Comparison of ENCODE assay signal across 8 cellular contexts in genomic region chr2:199979841-199980628, GRCh38. TPM values are rescaled to one million over a fixed set of nuclear protein-coding genes. Genes with fewer than 3 reads are reported as not detected.
A peak's percentile ranks its signal among the peaks of the same experiment; 100 is the strongest.
DNase-seq lines count a peak whose midpoint lies in the region; ATAC-seq and TF ChIP-seq lines count a peak whose summit lies in the region.

No MANE protein-coding gene starts in this region.

- H2AFZ ChIP-seq in GM23248, result peak overlapping the region; percentile 87

- intact Hi-C loops in Caco-2 (cut with micrococcal nuclease; ENCODE audit: unreplicated experiment) (loop anchor here (1.0 to 5.0 kb wide), 6 partner anchors 241 to 501 kb away; no protein-coding TSS in a partner anchor), activated B cell treated with CpG ODN at 0.5 μM for 24 hours (cut with micrococcal nuclease) (loop anchor here (1.0 to 5.0 kb wide), 4 partner anchors 491 to 723 kb away; no protein-coding TSS in a partner anchor)

- CTCF ChIA-PET in Caco-2 (lab: Charles Lee) (interaction anchor here (0.6 to 1.4 kb wide), 4 partner anchors 131 to 503 kb away, joined by 3 to 5 read pairs (median 3); no protein-coding TSS in a partner anchor), activated B cell treated with CpG ODN at 0.5 μM for 24 hours (lab: Charles Lee) (interaction anchor here (0.7 to 1.9 kb wide), 10 partner anchors 420 to 1687 kb away, joined by 3 to 16 read pairs (median 5); no protein-coding TSS in a partner anchor)

- WGBS in GM23248 (ENCODE audit: low coverage in 1 of 2, low lambda C conversion rate in 2 of 2, missing lambda C conversion rate in 2 of 2), 2 experiments, result 9 to 10% methylated on average over 12 of the region's 12 CpGs

- H3K27me3 Mint-ChIP-seq in Caco-2 (ENCODE audit: insufficient read depth, unreplicated experiment), result no peaks in the 10 kb centered on the region
- no peaks in the 10 kb centered on the region for H3K27me3 Mint-ChIP-seq in activated B cell treated with CpG ODN at 0.5 μM for 24 hours

- no TSS peak for BruUV-seq in Caco-2 (replicated peaks; lab: Mats Ljungman, UMichigan)

- POLR2A ChIA-PET in Caco-2 (lab: Charles Lee) (no interaction called here), activated B cell treated with CpG ODN at 0.5 μM for 24 hours (lab: Charles Lee) (no interaction called here)

- H3K9me2 ChIP-seq in GM23248 (ENCODE audit: insufficient read depth), result no peaks in the 10 kb centered on the region

- H3K4me3 ChIP-seq in Caco-2 (ENCODE audit: low read depth, low read length), result no peak overlapping the region
- peak overlapping the region; percentile 58 for H3K4me3 ChIP-seq in GM23248

- peak; percentile 76 to 83 for DNase-seq in Caco-2
- DNase-seq in GM23248, result peak; percentile 90
- peak; percentile 87 for DNase-seq in NCI-H2227 (lab: John Stamatoyannopoulos, UW; ENCODE audit: unreplicated experiment)
- peak; percentile 51 for DNase-seq in activated B cell treated with CpG ODN at 0.5 μM for 24 hours
- peak; percentile 62 for DNase-seq in central memory CD4-positive, alpha-beta T cell
- DNase-seq in kidney tubule cell (ENCODE audit: low spot score), result peak; percentile 82
- peak; percentile 71 to 86 (median 75) for DNase-seq in stimulated activated CD4-positive, alpha-beta T cell treated with anti-CD3 and anti-CD28 coated beads, Interleukin-1b, Interleukin-23, amount 100 ng/mL, for 24 hours (ENCODE audit: low read depth in 4 of 4, low spot score in 1 of 4)

- peak overlapping the region; percentile 55 for H3K9ac ChIP-seq in GM23248

- no peak overlapping the region for H3K27ac Mint-ChIP-seq in Caco-2 (ENCODE audit: unreplicated experiment)
- H3K27ac Mint-ChIP-seq in activated B cell treated with CpG ODN at 0.5 μM for 24 hours, result no peak overlapping the region

- H3K9me3 Mint-ChIP-seq in Caco-2 (ENCODE audit: unreplicated experiment) (peaks cover 9% of the 10 kb centered on the region), activated B cell treated with CpG ODN at 0.5 μM for 24 hours (no peaks in the 10 kb centered on the region)

- H3K4me1 Mint-ChIP-seq in Caco-2 (ENCODE audit: low read depth, unreplicated experiment) (peaks cover 20% of the 10 kb centered on the region), activated B cell treated with CpG ODN at 0.5 μM for 24 hours (peaks cover 3% of the 10 kb centered on the region)

- H3K79me2 ChIP-seq in GM23248 (ENCODE audit: insufficient read depth), result no peaks in the 10 kb centered on the region

- TF ChIP-seq CTCF in Caco-2 (IDR thresholded peaks at IDR 0.05; ENCODE audit: insufficient read depth in 1 of 2, low read depth in 1 of 2, low read length in 1 of 2, severe bottlenecking in 1 of 2, unreplicated experiment in 1 of 2) (peak; percentile 74 to 87), activated B cell treated with CpG ODN at 0.5 μM for 24 hours (IDR thresholded peaks at IDR 0.05) (peak; percentile 60)

- H3K27me3 ChIP-seq in Caco-2 (replicated peaks; ENCODE audit: control insufficient read depth, insufficient read depth, low read length) (no peaks in the 10 kb centered on the region), GM23248 (replicated peaks; ENCODE audit: insufficient read depth) (no peaks in the 10 kb centered on the region)

- H3F3A ChIP-seq in GM23248 (ENCODE audit: insufficient read depth), result peaks cover 24% of the 10 kb centered on the region

- no peaks in the 10 kb centered on the region for H3K36me3 ChIP-seq in Caco-2 (ENCODE audit: control insufficient read depth, insufficient read depth, low read length)
- no peaks in the 10 kb centered on the region for H3K36me3 ChIP-seq in GM23248 (ENCODE audit: low read depth)

- H3K4me1 ChIP-seq in Caco-2, result peaks cover 20% of the 10 kb centered on the region
- peaks cover 41% of the 10 kb centered on the region for H3K4me1 ChIP-seq in GM23248 (ENCODE audit: insufficient read depth)

- peak overlapping the region; percentile 63 for H3K4me2 ChIP-seq in GM23248 (ENCODE audit: unreplicated experiment)

- in situ Hi-C loops in GM23248 (cut with MboI), result loop anchor here (10.0 kb wide), 2 partner anchors 505 to 725 kb away; no protein-coding TSS in a partner anchor

- H4K20me1 ChIP-seq in GM23248 (ENCODE audit: insufficient read depth), result no peaks in the 10 kb centered on the region

- no peak for ATAC-seq in activated B cell treated with CpG ODN at 0.5 μM for 24 hours (ENCODE audit: low read depth)
- no peak for ATAC-seq in HG03469 (IDR thresholded peaks at IDR 0.05; ENCODE audit: unreplicated experiment)

- H3K4me3 Mint-ChIP-seq in Caco-2 (ENCODE audit: unreplicated experiment) (peak overlapping the region; percentile 9), activated B cell treated with CpG ODN at 0.5 μM for 24 hours (no peak overlapping the region)

- peak overlapping the region; percentile 48 for H3K27ac ChIP-seq in GM23248

- H3K36me3 Mint-ChIP-seq in Caco-2 (ENCODE audit: insufficient read depth, unreplicated experiment) (peaks cover 11% of the 10 kb centered on the region), activated B cell treated with CpG ODN at 0.5 μM for 24 hours (ENCODE audit: low read depth) (no peaks in the 10 kb centered on the region)

- no peaks in the 10 kb centered on the region for H3K9me3 ChIP-seq in Caco-2
- no peaks in the 10 kb centered on the region for H3K9me3 ChIP-seq in GM23248 (ENCODE audit: low read depth)

RNA-seq across cellular contexts. Expression of gene MAIP1, which starts 24.7 kb away (rescaled TPM):
- total RNA-seq in Caco-2 (2022) (39.4 and 42.1 TPM in 2 replicates), activated B cell treated with CpG ODN at 0.5 μM for 24 hours (20.2 and 20.7 TPM in 2 replicates)
- total RNA-seq in GM23248 (2014; rRNA removed; shearing (Covaris generic)), result 7.2 and 15.5 TPM in 2 replicates
- 18.6 and 18.7 TPM in 2 replicates for polyA plus RNA-seq in GM23248 (2016; fragmentation: Nextera tagmentation; extraction: Ambion mirVana)

RNA-seq across cellular contexts. Expression of gene TYW5, which starts 24.7 kb away (rescaled TPM):
- total RNA-seq in Caco-2 (2022) (13.9 and 14.5 TPM in 2 replicates), activated B cell treated with CpG ODN at 0.5 μM for 24 hours (10.5 and 12.5 TPM in 2 replicates)
- 5.3 and 6.6 TPM in 2 replicates for total RNA-seq in GM23248 (2014; rRNA removed; shearing (Covaris generic))
- polyA plus RNA-seq in GM23248 (2016; fragmentation: Nextera tagmentation; extraction: Ambion mirVana), result 7.0 TPM in 2 replicates
